ENCODE assay signal across 29 cellular contexts in genomic region chr22:22743128-22743760, GRCh38.
"Had no signal": no experiment of that assay in that cellular context is flagged by ENCODE, and none has a peak within 500 bp of the region (broad histone marks: within the 10 kb centered on the region; RNA-seq: fewer than 3 reads in every experiment).

No MANE protein-coding gene starts in this region.

- H3K9me3 ChIP-seq: ascending aorta, breast epithelium, esophagus squamous epithelium, gastroesophageal sphincter had no signal

- H3K27me3 Mint-ChIP-seq: effector memory CD8-positive, alpha-beta T cell had no signal

- H3K27ac ChIP-seq: ascending aorta, breast epithelium, esophagus squamous epithelium, gastroesophageal sphincter had no signal

- H3K4me3 Mint-ChIP-seq: activated CD4-positive, alpha-beta memory T cell treated with anti-CD3 and anti-CD28 coated beads, Interleukin-2, amount 10 ng/mL, durations not matched to agents 7 days and 5 days; activated CD4-positive, alpha-beta T cell treated with anti-CD3 and anti-CD28 coated beads for 36 hours; activated CD4-positive, alpha-beta T cell treated with anti-CD3 and anti-CD28 coated beads, Interleukin-2, amount 10 ng/mL, durations not matched to agents 24 days and 14 days; activated naive CD4-positive, alpha-beta T cell treated with anti-CD3 and anti-CD28 coated beads, Interleukin-2, amount 10 ng/mL, durations not matched to agents 7 days and 5 days; activated naive CD8-positive, alpha-beta T cell treated with anti-CD3 and anti-CD28 coated beads, Interleukin-2, amount 10 ng/mL, durations not matched to agents 7 days and 5 days; activated T-cell treated with anti-CD3 and anti-CD28 coated beads, Interleukin-2, amount 50 U/mL, for 24 hours; activated T-cell treated with anti-CD3 and anti-CD28 coated beads, Interleukin-2, amount 50 U/mL, for 72 hours; brain; effector memory CD8-positive, alpha-beta T cell; T-cell; T-helper 1 cell treated with Interleukin-12 subunit alpha and Interleukin-12 subunit beta and Interleukin-4 antibody, amounts not matched to agents 30 μg/mL and 1 μg/mL, for 36 hours; T-helper 2 cell treated with Interferon-gamma antibody and Interleukin-4, amounts not matched to agents 5 μg/mL and 100 μg/mL, for 36 hours had no signal

- H3K36me3 Mint-ChIP-seq: activated naive CD4-positive, alpha-beta T cell treated with anti-CD3 and anti-CD28 coated beads, Interleukin-2, amount 10 ng/mL, durations not matched to agents 7 days and 5 days; activated naive CD4-positive, alpha-beta T cell treated with anti-CD3 and anti-CD28 coated beads, Interleukin-2, amount 50 U/mL, for 72 hours; activated naive CD8-positive, alpha-beta T cell treated with anti-CD3 and anti-CD28 coated beads, Interleukin-2, amount 10 ng/mL, durations not matched to agents 7 days and 5 days; brain; T-cell had no signal

- H3K27ac Mint-ChIP-seq: activated CD4-positive, alpha-beta memory T cell treated with anti-CD3 and anti-CD28 coated beads, Interleukin-2, amount 10 ng/mL, durations not matched to agents 7 days and 5 days; activated CD4-positive, alpha-beta T cell treated with anti-CD3 and anti-CD28 coated beads for 36 hours; activated CD4-positive, alpha-beta T cell treated with anti-CD3 and anti-CD28 coated beads, Interleukin-2, amount 10 ng/mL, durations not matched to agents 24 days and 14 days; activated naive CD4-positive, alpha-beta T cell treated with anti-CD3 and anti-CD28 coated beads, Interleukin-2, amount 10 ng/mL, durations not matched to agents 7 days and 5 days; activated naive CD4-positive, alpha-beta T cell treated with anti-CD3 and anti-CD28 coated beads, Interleukin-2, amount 50 U/mL, for 72 hours; activated naive CD8-positive, alpha-beta T cell treated with anti-CD3 and anti-CD28 coated beads, Interleukin-2, amount 10 ng/mL, durations not matched to agents 7 days and 5 days; activated T-cell treated with anti-CD3 and anti-CD28 coated beads, Interleukin-2, amount 50 U/mL, for 24 hours; activated T-cell treated with anti-CD3 and anti-CD28 coated beads, Interleukin-2, amount 50 U/mL, for 72 hours; brain; effector memory CD8-positive, alpha-beta T cell; T-cell; T-helper 1 cell treated with Interleukin-12 subunit alpha and Interleukin-12 subunit beta and Interleukin-4 antibody, amounts not matched to agents 30 μg/mL and 1 μg/mL, for 36 hours; T-helper 2 cell treated with Interferon-gamma antibody and Interleukin-4, amounts not matched to agents 5 μg/mL and 100 μg/mL, for 36 hours had no signal

- H3K36me3 ChIP-seq: ascending aorta, breast epithelium, esophagus squamous epithelium, gastroesophageal sphincter had no signal

- DNase-seq: activated CD4-positive, alpha-beta memory T cell treated with anti-CD3 and anti-CD28 coated beads, Interleukin-2, amount 10 ng/mL, durations not matched to agents 7 days and 5 days; activated CD4-positive, alpha-beta T cell treated with anti-CD3 and anti-CD28 coated beads for 36 hours; activated CD4-positive, alpha-beta T cell treated with anti-CD3 and anti-CD28 coated beads, Interleukin-2, amount 10 ng/mL, durations not matched to agents 24 days and 14 days; activated CD4-positive, CD25-positive, alpha-beta regulatory T cell; activated CD8-positive, alpha-beta memory T cell treated with anti-CD3 and anti-CD28 coated beads, Interleukin-2, amount 50 U/mL, for 48 hours; activated gamma-delta T cell; activated naive CD4-positive, alpha-beta T cell; activated naive CD4-positive, alpha-beta T cell treated with anti-CD3 and anti-CD28 coated beads, Interleukin-2, amount 10 ng/mL, durations not matched to agents 7 days and 5 days; activated naive CD8-positive, alpha-beta T cell treated with anti-CD3 and anti-CD28 coated beads, Interleukin-2, amount 10 ng/mL, durations not matched to agents 7 days and 5 days; activated T-cell treated with anti-CD3 and anti-CD28 coated beads for 4 hours; activated T-cell treated with anti-CD3 and anti-CD28 coated beads, Interleukin-2, amount 50 U/mL, for 24 hours; activated T-cell treated with anti-CD3 and anti-CD28 coated beads, Interleukin-2, amount 50 U/mL, for 72 hours; cortex of kidney; dermis blood vessel endothelial cell; effector CD4-positive, alpha-beta T cell; effector memory CD8-positive, alpha-beta T cell; erythroblast; esophagus squamous epithelium; foreskin melanocyte; T-cell; T1000 had no signal

- ATAC-seq: activated CD4-positive, alpha-beta T cell treated with anti-CD3 and anti-CD28 coated beads for 36 hours; activated naive CD4-positive, alpha-beta T cell treated with anti-CD3 and anti-CD28 coated beads, Interleukin-2, amount 50 U/mL, for 72 hours; activated T-cell treated with anti-CD3 and anti-CD28 coated beads, Interleukin-2, amount 50 U/mL, for 72 hours; effector memory CD8-positive, alpha-beta T cell; gastroesophageal sphincter; T-cell had no signal

- FAIRE-seq: colon had no signal

- H3K4me1 ChIP-seq: ascending aorta, breast epithelium, esophagus squamous epithelium, gastroesophageal sphincter had no signal

- H3K4me1 Mint-ChIP-seq: activated CD4-positive, alpha-beta T cell treated with anti-CD3 and anti-CD28 coated beads for 36 hours; activated CD4-positive, alpha-beta T cell treated with anti-CD3 and anti-CD28 coated beads, Interleukin-2, amount 10 ng/mL, durations not matched to agents 24 days and 14 days; activated naive CD4-positive, alpha-beta T cell treated with anti-CD3 and anti-CD28 coated beads, Interleukin-2, amount 10 ng/mL, durations not matched to agents 7 days and 5 days; brain had no signal

- H3K4me3 ChIP-seq: ascending aorta, breast epithelium, esophagus squamous epithelium, gastroesophageal sphincter had no signal

- H3K27me3 ChIP-seq: ascending aorta had no signal
